In genomic region chrX:40105016-40105790, GRCh38 we compare ENCODE assay signal across 8 cellular contexts. TPM values are rescaled to one million over a fixed set of nuclear protein-coding genes. Genes with fewer than 3 reads are reported as not detected.
A peak's percentile ranks its signal among the peaks of the same experiment; 100 is the strongest.
DNase-seq lines count a peak whose midpoint lies in the region; ATAC-seq and TF ChIP-seq lines count a peak whose summit lies in the region.

No MANE protein-coding gene starts in this region.

- no peak for TF ChIP-seq CTCF in progenitor cell of endocrine pancreas (IDR thresholded peaks at IDR 0.05; ENCODE audit: unreplicated experiment)

- DNase-seq in activated gamma-delta T cell (lab: John Stamatoyannopoulos, UW) (peak; percentile 33), activated gamma-delta T cell treated with Interleukin-2 at 50 U/mL for 16 hours (no peak), HT-29 (ENCODE audit: low spot score) (peak; percentile 29), Right ventricle myocardium superior (peak; percentile 64), progenitor cell of endocrine pancreas (ENCODE audit: low spot score, unreplicated experiment) (no peak), inferior parietal cortex (ENCODE audit: extremely low spot score) (no peak)
- peak; percentile 66 for DNase-seq in activated T-cell treated with anti-CD3 and anti-CD28 coated beads, Interleukin-2, amount 50 U/mL, for 24 hours

- peaks cover 55% of the 10 kb centered on the region for H3K27me3 Mint-ChIP-seq in activated T-cell treated with anti-CD3 and anti-CD28 coated beads, Interleukin-2, amount 50 U/mL, for 24 hours
- H3K27me3 Mint-ChIP-seq in progenitor cell of endocrine pancreas = peaks cover 15% of the 10 kb centered on the region

- no peaks in the 10 kb centered on the region for H3K9me3 Mint-ChIP-seq in activated T-cell treated with anti-CD3 and anti-CD28 coated beads, Interleukin-2, amount 50 U/mL, for 24 hours
- no peaks in the 10 kb centered on the region for H3K9me3 Mint-ChIP-seq in progenitor cell of endocrine pancreas (ENCODE audit: low read depth)

- ATAC-seq in Right ventricle myocardium superior (ENCODE audit: poor library complexity) (peak; percentile 49), HG02763 (IDR thresholded peaks at IDR 0.05; ENCODE audit: unreplicated experiment) (no peak)

- H3K36me3 Mint-ChIP-seq in activated T-cell treated with anti-CD3 and anti-CD28 coated beads, Interleukin-2, amount 50 U/mL, for 24 hours (ENCODE audit: low read depth) = peaks cover 5% of the 10 kb centered on the region
- H3K36me3 Mint-ChIP-seq in progenitor cell of endocrine pancreas (ENCODE audit: insufficient read depth) = no peaks in the 10 kb centered on the region

- peaks cover 25% of the 10 kb centered on the region for H3K4me1 Mint-ChIP-seq in activated T-cell treated with anti-CD3 and anti-CD28 coated beads, Interleukin-2, amount 50 U/mL, for 24 hours (ENCODE audit: low read depth)
- H3K4me1 Mint-ChIP-seq in progenitor cell of endocrine pancreas (ENCODE audit: low read depth) = peaks cover 13% of the 10 kb centered on the region

- intact Hi-C loops in Right ventricle myocardium superior (cut with DNase I) = no loop called here

- peak overlapping the region; percentile 76 for H3K27ac Mint-ChIP-seq in activated T-cell treated with anti-CD3 and anti-CD28 coated beads, Interleukin-2, amount 50 U/mL, for 24 hours
- H3K27ac Mint-ChIP-seq in progenitor cell of endocrine pancreas = no peak overlapping the region

- H3K4me3 Mint-ChIP-seq in activated T-cell treated with anti-CD3 and anti-CD28 coated beads, Interleukin-2, amount 50 U/mL, for 24 hours = peak overlapping the region; percentile 75
- H3K4me3 Mint-ChIP-seq in progenitor cell of endocrine pancreas (ENCODE audit: low read depth) = peak overlapping the region; percentile 64

RNA-seq across cellular contexts. Expression of gene BCOR, which starts 7.4 kb away (rescaled TPM):
- 23.3 and 25.5 TPM in 2 replicates for total RNA-seq in HT-29 (2014; rRNA removed; shearing (Covaris generic))
- total RNA-seq in Right ventricle myocardium superior = 14.0 TPM
- total RNA-seq in progenitor cell of endocrine pancreas = 20.5 TPM in 2 replicates

Comparison
In these comparisons a context has a peak if more than half of its experiments do, and no peak if none do; other contexts are left out.
1. DNase-seq: peak in activated gamma-delta T cell (single experiment), HT-29 (single experiment), activated T-cell treated with anti-CD3 and anti-CD28 coated beads, Interleukin-2, amount 50 U/mL, for 24 hours (single experiment) and Right ventricle myocardium superior (single experiment); none in activated gamma-delta T cell treated with Interleukin-2 at 50 U/mL for 16 hours (single experiment), progenitor cell of endocrine pancreas (single experiment) and inferior parietal cortex (single experiment).